ENCODE assay signal across 9 cellular contexts in the genomic region with DNA sequence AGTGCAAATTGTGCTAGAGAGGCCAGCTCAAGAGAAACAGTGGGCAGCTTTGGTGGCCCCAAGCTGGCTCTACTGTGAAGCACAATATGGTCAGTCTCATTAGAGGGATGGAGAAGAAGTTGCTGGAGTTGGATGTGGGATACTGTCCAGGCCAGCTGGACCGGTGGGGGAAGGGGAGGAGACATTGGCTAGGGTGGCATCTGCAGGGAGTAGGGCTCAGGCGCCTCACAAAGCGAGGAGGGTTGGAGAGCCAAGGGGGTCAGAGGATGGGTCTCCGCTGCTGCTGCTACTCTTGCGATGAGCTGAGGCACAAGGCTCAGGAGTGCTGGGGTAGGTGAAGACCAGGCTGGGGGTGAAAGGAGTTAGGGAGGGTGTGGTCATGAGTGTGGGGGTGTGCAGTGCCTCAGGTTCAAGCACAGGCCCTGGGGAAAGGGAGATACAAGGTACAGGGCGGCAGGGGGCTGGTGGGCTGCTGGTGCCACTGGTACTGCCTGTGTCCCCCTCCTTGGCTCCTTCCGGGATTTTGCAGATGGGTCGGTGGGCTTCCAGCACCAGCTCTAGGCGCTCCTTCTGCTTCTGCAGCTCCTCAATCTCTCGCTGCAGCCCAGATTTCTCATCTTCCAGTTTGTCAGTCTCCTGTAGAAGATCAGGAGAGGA. TPM values are rescaled to one million over a fixed set of nuclear protein-coding genes. Genes with fewer than 3 reads are reported as not detected.
DNase-seq lines count a peak whose midpoint lies in the region; ATAC-seq and TF ChIP-seq lines count a peak whose summit lies in the region.
"Had no signal": no experiment of that assay in that cellular context is flagged by ENCODE, and none has a peak within 500 bp of the region (broad histone marks: within the 10 kb centered on the region; RNA-seq: fewer than 3 reads in every experiment).

No MANE protein-coding gene starts in this region.

- no peaks in the 10 kb centered on the region for H3K27me3 Mint-ChIP-seq in natural killer cell treated with Interleukin-12 subunit alpha and Interleukin-12 subunit beta and Interleukin-15 and Interleukin-18, amount 100 ng/mL, for 72 hours

- H3K4me1 ChIP-seq in BE2C (peaks cover 8% of the 10 kb centered on the region), mammary epithelial cell (ENCODE audit: insufficient read depth, low read length) (peaks cover 80% of the 10 kb centered on the region)

- no TSS peak for BruUV-seq in mammary epithelial cell (replicated peaks; lab: Mats Ljungman, UMichigan)

- H3K36me3 ChIP-seq in BE2C (no peaks in the 10 kb centered on the region), mammary epithelial cell (ENCODE audit: insufficient read depth, low read length) (peaks cover 33% of the 10 kb centered on the region)
- H3K36me3 ChIP-seq: WERI-Rb-1 had no signal

- intact Hi-C loops in mammary epithelial cell (cut with micrococcal nuclease), result no loop called here

- peaks cover 63% of the 10 kb centered on the region for H3K79me2 ChIP-seq in mammary epithelial cell (ENCODE audit: insufficient read depth, low read length)

- H4K20me1 ChIP-seq in mammary epithelial cell (ENCODE audit: insufficient read depth, low read length), result peaks cover 13% of the 10 kb centered on the region

- in situ Hi-C loops in mammary epithelial cell (cut with MboI; ENCODE audit: low sequenced_read_pairs in 2 of 2), result no loop called here

- H3K27ac Mint-ChIP-seq in natural killer cell treated with Interleukin-12 subunit alpha and Interleukin-12 subunit beta and Interleukin-15 and Interleukin-18, amount 100 ng/mL, for 72 hours, result peak overlapping the region; percentile 90 to 93

- H3K27ac ChIP-seq in HL-60 (replicated peaks), result no peak overlapping the region
- H3K27ac ChIP-seq in mammary epithelial cell (ENCODE audit: insufficient read depth, low read depth, low read length), result no peak overlapping the region

- peak overlapping the region; percentile 97 for H3K4me3 Mint-ChIP-seq in natural killer cell treated with Interleukin-12 subunit alpha and Interleukin-12 subunit beta and Interleukin-15 and Interleukin-18, amount 100 ng/mL, for 72 hours

- H3K27me3 ChIP-seq in BE2C, result no peaks in the 10 kb centered on the region
- no peaks in the 10 kb centered on the region for H3K27me3 ChIP-seq in HL-60 (ENCODE audit: insufficient read depth, poor library complexity, severe bottlenecking)
- no peaks in the 10 kb centered on the region for H3K27me3 ChIP-seq in mammary epithelial cell (ENCODE audit: insufficient read depth, low read length)

- TF ChIP-seq CTCF in BE2C (IDR thresholded peaks at IDR 0.05; ENCODE audit: low read depth, low read length), result no peak
- TF ChIP-seq CTCF in HL-60 (IDR thresholded peaks at IDR 0.05; ENCODE audit: insufficient read depth, low read length), result no peak
- TF ChIP-seq CTCF in mammary epithelial cell (conservative IDR thresholded peaks at IDR 0.05 in 1 of 2, IDR thresholded peaks at IDR 0.05 in 1 of 2; ENCODE audit: extremely low read depth in 1 of 2, insufficient read depth in 1 of 2, low read depth in 1 of 2, low read length in 2 of 2), result no peak

- 70% methylated on average over 9 of the region's 10 CpGs for WGBS in mammary epithelial cell (ENCODE audit: low coverage, missing lambda C conversion rate)

- dilution Hi-C loops in mammary epithelial cell (cut with HindIII; ENCODE audit: low sequenced_read_pairs), result no loop called here

- ATAC-seq in natural killer cell treated with Interleukin-12 subunit alpha and Interleukin-12 subunit beta and Interleukin-15 and Interleukin-18, amount 100 ng/mL, for 72 hours, result no peak

- H3K36me3 Mint-ChIP-seq in natural killer cell treated with Interleukin-12 subunit alpha and Interleukin-12 subunit beta and Interleukin-15 and Interleukin-18, amount 100 ng/mL, for 72 hours, result peaks cover 7% of the 10 kb centered on the region

- peak overlapping the region; percentile 79 for H3K4me2 ChIP-seq in mammary epithelial cell (ENCODE audit: insufficient read depth, low read depth, low read length)

- peaks cover 57 to 58% of the 10 kb centered on the region in 2 donors for H3K4me1 Mint-ChIP-seq in natural killer cell treated with Interleukin-12 subunit alpha and Interleukin-12 subunit beta and Interleukin-15 and Interleukin-18, amount 100 ng/mL, for 72 hours (ENCODE audit: low read depth in 2 of 2)

- peak overlapping the region; percentile 92 for H3K4me3 ChIP-seq in BE2C (ENCODE audit: low read depth, low read length)
- peak overlapping the region; percentile 83 for H3K4me3 ChIP-seq in HL-60 (replicated peaks; ENCODE audit: insufficient read depth, low read length)
- peak overlapping the region in 1 of 3 experiments; percentile 41 for H3K4me3 ChIP-seq in mammary epithelial cell (replicated peaks in 1 of 3; ENCODE audit: insufficient read depth in 1 of 3, low read depth in 2 of 3, low read length in 3 of 3)

- CTCF ChIA-PET in mammary epithelial cell (lab: Charles Lee; ENCODE audit: low non-redundant PET), result no interaction called here

- no peak overlapping the region for H2AFZ ChIP-seq in mammary epithelial cell (ENCODE audit: low read depth, low read length)

- no peak for DNase-seq in BE2C
- no peak for DNase-seq in HL-60 (ENCODE audit: low read depth in 1 of 2, low spot score in 1 of 2)
- no peak for DNase-seq in mammary epithelial cell
- no peak for DNase-seq in natural killer cell treated with Interleukin-12 subunit alpha and Interleukin-12 subunit beta and Interleukin-15 and Interleukin-18, amount 100 ng/mL, for 72 hours (ENCODE audit: low spot score)
- no peak for DNase-seq in NCI-H2171 (lab: John Stamatoyannopoulos, UW)
- no peak for DNase-seq in NCI-H1930 (lab: John Stamatoyannopoulos, UW)
- DNase-seq in islet precursor cell, result no peak
- DNase-seq in DMS153 (lab: John Stamatoyannopoulos, UW), result no peak

- H3K9me3 ChIP-seq in BE2C (no peaks in the 10 kb centered on the region), mammary epithelial cell (replicated peaks; ENCODE audit: insufficient read depth, low read length) (no peaks in the 10 kb centered on the region)

- no peak overlapping the region for H3K9ac ChIP-seq in mammary epithelial cell (ENCODE audit: insufficient read depth, low read length)

- H3K9me3 Mint-ChIP-seq in natural killer cell treated with Interleukin-12 subunit alpha and Interleukin-12 subunit beta and Interleukin-15 and Interleukin-18, amount 100 ng/mL, for 72 hours, result no peaks in the 10 kb centered on the region

RNA-seq across cellular contexts. Expression of gene CCDC85B, which starts 2.3 kb away (rescaled TPM):
- polyA plus RNA-seq in BE2C (2012; ENCODE audit: insufficient read depth, insufficient read length, low read depth), result 205 TPM
- total RNA-seq in mammary epithelial cell, result 10 to 100 TPM in 1 of 2 donors, 1 to 10 TPM in 1; 7.5 to 21.8 TPM
- polyA plus RNA-seq in mammary epithelial cell, result 12.0 TPM
- polyA minus RNA-seq in mammary epithelial cell, result 1.3 TPM
- 10 to 100 TPM; 44.6 to 89.8 TPM for total RNA-seq in natural killer cell treated with Interleukin-12 subunit alpha and Interleukin-12 subunit beta and Interleukin-15 and Interleukin-18, amount 100 ng/mL, for 72 hours

RNA-seq across cellular contexts. Expression of gene FIBP, which starts 4.5 kb away (rescaled TPM):
- polyA plus RNA-seq in BE2C (2012; ENCODE audit: insufficient read depth, insufficient read length, low read depth), result 385 TPM
- total RNA-seq in mammary epithelial cell, result 100 to 1,000 TPM in 1 of 2 donors, 10 to 100 TPM in 1; 84.1 to 125 TPM
- 78.7 TPM for polyA plus RNA-seq in mammary epithelial cell
- polyA minus RNA-seq in mammary epithelial cell, result 123 TPM
- total RNA-seq in natural killer cell treated with Interleukin-12 subunit alpha and Interleukin-12 subunit beta and Interleukin-15 and Interleukin-18, amount 100 ng/mL, for 72 hours, result 100 to 1,000 TPM in 1 of 2 donors, 10 to 100 TPM in 1; 76.6 to 157 TPM

RNA-seq across cellular contexts. Expression of gene FOSL1, which starts 7.4 kb away (rescaled TPM):
- polyA plus RNA-seq in BE2C (2012; ENCODE audit: insufficient read depth, insufficient read length, low read depth), result not detected
- 100 to 1,000 TPM in 1 of 2 donors, 10 to 100 TPM in 1; 12.5 to 275 TPM for total RNA-seq in mammary epithelial cell
- polyA plus RNA-seq in mammary epithelial cell, result 31.6 TPM
- polyA minus RNA-seq in mammary epithelial cell, result 236 TPM
- total RNA-seq in natural killer cell treated with Interleukin-12 subunit alpha and Interleukin-12 subunit beta and Interleukin-15 and Interleukin-18, amount 100 ng/mL, for 72 hours, result 10 to 100 TPM in 1 of 2 donors, 1 to 10 TPM in 1; 7.9 to 18.1 TPM

RNA-seq across cellular contexts. Expression of gene CTSW, which starts 13.2 kb away (rescaled TPM):
- not detected for polyA plus RNA-seq in BE2C (2012; ENCODE audit: insufficient read depth, insufficient read length, low read depth)
- not detected for total RNA-seq in mammary epithelial cell
- 0.11 TPM for polyA plus RNA-seq in mammary epithelial cell
- not detected for polyA minus RNA-seq in mammary epithelial cell
- 100 to 1,000 TPM; 124 to 886 TPM for total RNA-seq in natural killer cell treated with Interleukin-12 subunit alpha and Interleukin-12 subunit beta and Interleukin-15 and Interleukin-18, amount 100 ng/mL, for 72 hours

RNA-seq across cellular contexts. Expression of gene EFEMP2, which starts 20.2 kb away (rescaled TPM):
- polyA plus RNA-seq in BE2C (2012; ENCODE audit: insufficient read depth, insufficient read length, low read depth), result 95.6 TPM
- total RNA-seq in mammary epithelial cell, result 10 to 100 TPM in 1 of 2 donors, 1 to 10 TPM in 1; 7.5 to 10.7 TPM
- 2.4 TPM for polyA plus RNA-seq in mammary epithelial cell
- polyA minus RNA-seq in mammary epithelial cell, result not detected
- 10 to 100 TPM in 1 of 2 donors, 1 to 10 TPM in 1; 7.5 to 10.6 TPM for total RNA-seq in natural killer cell treated with Interleukin-12 subunit alpha and Interleukin-12 subunit beta and Interleukin-15 and Interleukin-18, amount 100 ng/mL, for 72 hours
